9 cellular contexts compared by ENCODE assay signal in the genomic region with DNA sequence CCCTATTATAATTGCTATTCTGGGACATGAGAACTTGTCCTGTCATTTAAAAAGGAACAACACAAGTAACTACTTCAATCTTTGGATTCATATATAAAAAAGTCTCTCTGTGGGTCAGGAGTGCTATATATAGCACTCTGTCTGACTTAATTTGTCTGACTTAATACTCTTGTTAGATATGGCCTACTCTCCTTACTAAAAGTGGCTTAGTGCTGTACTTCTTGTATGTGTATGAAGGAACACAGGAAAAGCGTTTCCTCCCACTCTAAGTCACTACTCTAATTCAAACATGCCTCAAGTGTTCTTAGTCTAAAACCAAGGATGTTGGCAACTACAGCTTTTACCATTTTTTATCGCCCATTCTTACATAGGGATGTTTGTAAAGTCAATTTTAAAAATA.
"Had no signal": no experiment of that assay in that cellular context is flagged by ENCODE, and none has a peak within 500 bp of the region (broad histone marks: within the 10 kb centered on the region; RNA-seq: fewer than 3 reads in every experiment).

No MANE protein-coding gene starts in this region.

- H3K9me3 ChIP-seq: HAP-1 had no signal

- DNase-seq: GM23248, GOT3, H7, H9, HCEC 1CT, HFFc6 had no signal

- H3K36me3 ChIP-seq: HAP-1 had no signal

- H3K4me3 ChIP-seq: GM23248, GM23338, HAP-1 had no signal

- H3K4me1 ChIP-seq: HAP-1 had no signal

- ATAC-seq: GM23338, HCT116 had no signal

- H3K27ac ChIP-seq: GM23248 had no signal
